In the genomic region with DNA sequence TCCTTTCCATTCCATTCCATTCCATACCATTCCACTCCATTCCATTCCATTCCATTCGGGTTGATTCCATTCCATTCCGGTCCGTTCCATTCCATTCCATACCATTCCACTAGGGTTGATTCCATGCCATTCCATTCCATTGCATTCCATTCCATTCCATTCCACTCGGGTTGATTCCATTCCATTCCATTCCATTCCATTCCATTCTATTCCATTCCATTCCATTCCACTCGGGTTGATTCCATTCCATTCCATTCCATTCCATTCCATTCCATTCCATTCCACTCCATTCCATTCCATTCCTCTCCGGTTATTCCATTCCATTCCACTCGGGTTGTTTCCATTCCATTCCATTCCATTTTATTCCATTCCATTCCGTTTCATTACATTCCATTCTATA, we compare ENCODE assay signal across 8 cellular contexts.
DNase-seq lines count a peak whose midpoint lies in the region; ATAC-seq, FAIRE-seq and TF ChIP-seq lines count a peak whose summit lies in the region.
"Not testable (repeated sequence)": the region's sequence is repeated elsewhere in the genome, so short reads cannot be mapped to it uniquely, and the experiment has no call there.

No MANE protein-coding gene starts in this region.

- in situ Hi-C loops in K562 (cut with MboI); gastrocnemius medialis (cut with MboI; ENCODE audit: low sequenced_read_pairs in 4 of 4): not testable (repeated sequence)

- not testable (repeated sequence) for H3K4me1 ChIP-seq in CD8-positive, alpha-beta T cell (ENCODE audit: insufficient read depth, low read length); K562 (replicated peaks in 1 of 2; ENCODE audit: control insufficient read depth in 2 of 2, insufficient read depth in 2 of 2, low read length in 2 of 2); gastrocnemius medialis

- not testable (repeated sequence) for H3K4me2 ChIP-seq in K562 (ENCODE audit: insufficient read depth, low read length)

- not testable (repeated sequence) for H3K9me1 ChIP-seq in K562 (ENCODE audit: control insufficient read depth, insufficient read depth, low read length)

- TF ChIP-seq CTCF in CD8-positive, alpha-beta T cell (IDR thresholded peaks at IDR 0.05); K562 (IDR thresholded peaks at IDR 0.05 in 2 of 3, conservative IDR thresholded peaks at IDR 0.05 in 1 of 3; ENCODE audit: insufficient read depth in 2 of 3, low read depth in 1 of 3, low read length in 3 of 3); gastrocnemius medialis (IDR thresholded peaks at IDR 0.05 in 4 of 5, conservative IDR thresholded peaks at IDR 0.05 in 1 of 5): not testable (repeated sequence)

- H3K79me2 ChIP-seq in K562 (ENCODE audit: control insufficient read depth, insufficient read depth, low read length) = not testable (repeated sequence)

- not testable (repeated sequence) for TF ChIP-seq POLR2A in K562 (conservative IDR thresholded peaks at IDR 0.05); gastrocnemius medialis (IDR thresholded peaks at IDR 0.05)

- peak; percentile 31 for ATAC-seq in CD8-positive, alpha-beta T cell
- ATAC-seq in GM19328 (IDR thresholded peaks at IDR 0.05; ENCODE audit: unreplicated experiment) (peak; percentile 50), HG02571 (IDR thresholded peaks at IDR 0.05; ENCODE audit: unreplicated experiment) (peak; percentile 35), HG03045 (IDR thresholded peaks at IDR 0.05; ENCODE audit: unreplicated experiment) (peak; percentile 36), HG03521 (IDR thresholded peaks at IDR 0.05; ENCODE audit: unreplicated experiment) (peak; percentile 38), K562 (peak; percentile 54; the same call in 2 of the 3 replicates), left lobe of liver (peak; percentile 68), gastrocnemius medialis (peak; percentile 67 to 68)

- CTCF ChIA-PET in CD8-positive, alpha-beta T cell (lab: Charles Lee); K562 (lab: Yijun Ruan, JAX; ENCODE audit: low intra/inter-chr PET ratio): not testable (repeated sequence)

- H3K27me3 Mint-ChIP-seq in CD8-positive, alpha-beta T cell (ENCODE audit: low read depth) = not testable (repeated sequence)

- FAIRE-seq in K562 (lab: Jason Lieb, UNC) = not testable (repeated sequence)

- not testable (repeated sequence) for TF ChIP-seq EP300 in K562 (IDR thresholded peaks at IDR 0.05; ENCODE audit: low read length)

- not testable (repeated sequence) for TF ChIP-seq RAD21 in K562 (CRISPR knock-in tag; conservative IDR thresholded peaks at IDR 0.05 in 1 of 2, IDR thresholded peaks at IDR 0.05 in 1 of 2)

- not testable (repeated sequence) for BruUV-seq in K562 (replicated peaks; lab: Mats Ljungman, UMichigan)

- H3K9me3 Mint-ChIP-seq in CD8-positive, alpha-beta T cell = peaks cover 28% of the 10 kb centered on the region

- not testable (repeated sequence) for DNase-seq in CD8-positive, alpha-beta T cell; K562 (ENCODE audit: extremely low read depth in 1 of 4, low spot score in 3 of 4); left lobe of liver (ENCODE audit: low spot score); gastrocnemius medialis

- WGBS in K562 (ENCODE audit: insufficient coverage, low coverage, missing lambda C conversion rate) = 2% methylated on average over 3 of the region's 8 CpGs

- H3K4me3 Mint-ChIP-seq in CD8-positive, alpha-beta T cell = not testable (repeated sequence)

- not testable (repeated sequence) for H3K9ac ChIP-seq in K562 (ENCODE audit: insufficient read depth in 1 of 2, low read depth in 2 of 2, low read length in 2 of 2)

- H3K27me3 ChIP-seq in CD8-positive, alpha-beta T cell (ENCODE audit: insufficient read depth, low read length); K562 (ENCODE audit: control insufficient read depth in 2 of 2, insufficient read depth in 2 of 2, low read length in 2 of 2); gastrocnemius medialis: not testable (repeated sequence)

- H3K27ac ChIP-seq in CD8-positive, alpha-beta T cell (ENCODE audit: low read depth, low read length); K562 (ENCODE audit: extremely low read depth, low read depth, low read length); gastrocnemius medialis: not testable (repeated sequence)

- H3K9me3 ChIP-seq in CD8-positive, alpha-beta T cell (ENCODE audit: low read length); K562 (replicated peaks; ENCODE audit: control insufficient read depth, insufficient read depth, low read depth, low read length); gastrocnemius medialis: not testable (repeated sequence)

- not testable (repeated sequence) for H2AFZ ChIP-seq in K562 (ENCODE audit: low read depth, low read length)

- not testable (repeated sequence) for H3K4me3 ChIP-seq in CD8-positive, alpha-beta T cell (ENCODE audit: low read depth, low read length); K562; gastrocnemius medialis

- H3K27ac Mint-ChIP-seq in CD8-positive, alpha-beta T cell = not testable (repeated sequence)

- H4K20me1 ChIP-seq in K562 (replicated peaks; ENCODE audit: control insufficient read depth, insufficient read depth, low read length) = not testable (repeated sequence)

- peaks cover 19% of the 10 kb centered on the region for H3K36me3 Mint-ChIP-seq in CD8-positive, alpha-beta T cell

- intact Hi-C loops in CD8-positive, alpha-beta T cell (cut with DNase I, micrococcal nuclease); K562 (cut with micrococcal nuclease); gastrocnemius medialis (cut with DNase I; ENCODE audit: low total_unique reads): not testable (repeated sequence)

- POLR2A ChIA-PET in CD8-positive, alpha-beta T cell (lab: Charles Lee); K562 (lab: Yijun Ruan, JAX): not testable (repeated sequence)

- H3K4me1 Mint-ChIP-seq in CD8-positive, alpha-beta T cell (ENCODE audit: low read depth) = not testable (repeated sequence)

- H3K36me3 ChIP-seq in CD8-positive, alpha-beta T cell (ENCODE audit: insufficient read depth, low read length); K562 (ENCODE audit: control insufficient read depth, insufficient read depth, low read length); gastrocnemius medialis: not testable (repeated sequence)
